Comparison of ENCODE assay signal across 1 cellular context in the genomic region with DNA sequence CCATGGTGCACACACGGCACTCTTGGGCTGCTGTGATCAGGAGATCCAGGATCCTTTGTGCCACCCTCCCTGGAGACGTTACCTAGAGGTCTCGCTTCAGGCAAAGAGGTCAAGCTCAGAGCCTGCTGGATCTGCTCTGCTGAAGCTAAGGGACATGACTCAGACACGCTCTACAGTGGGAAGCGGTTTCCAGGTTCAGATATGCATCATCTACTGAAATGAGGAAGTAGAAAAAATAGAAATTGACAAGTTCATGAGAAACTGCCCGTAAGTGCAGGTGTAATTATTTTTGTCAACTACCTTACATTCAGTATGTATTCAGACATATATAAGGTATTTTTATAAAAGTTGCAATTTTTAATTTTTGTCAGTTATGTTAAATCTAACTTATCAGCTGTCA.
A peak's percentile ranks its signal among the peaks of the same experiment; 100 is the strongest.
TF ChIP-seq lines count a peak whose summit lies in the region.

No MANE protein-coding gene starts in this region.

TF ChIP-seq in GM12878, 131 proteins besides CTCF, POLR2A, EP300 and RAD21 (continued from another document):
- TF ChIP-seq ETV6 (conservative IDR thresholded peaks at IDR 0.05 in 1 of 2, IDR thresholded peaks at IDR 0.05 in 1 of 2; ENCODE audit: borderline replicate concordance in 1 of 2, low read depth in 1 of 2) (peak in 1 of 2 experiments; percentile 40; a peak in 1 of 4 replicates), MLLT1 (IDR thresholded peaks at IDR 0.05) (peak; percentile 81), BHLHE40 (IDR thresholded peaks at IDR 0.05; ENCODE audit: borderline replicate concordance in 1 of 2, low read depth in 2 of 2, low read length in 1 of 2) (peak in 1 of 2 experiments; percentile 51; a peak in 1 of 4 replicates), DPF2 (IDR thresholded peaks at IDR 0.05) (peak; percentile 73; the same call in 1 of the 2 replicates), ATF2 (IDR thresholded peaks at IDR 0.05; ENCODE audit: low read length) (peak; percentile 57), IKZF1 (conservative IDR thresholded peaks at IDR 0.05) (peak; percentile 60), IKZF2 (IDR thresholded peaks at IDR 0.05) (peak; percentile 81), ATF7 (IDR thresholded peaks at IDR 0.05; ENCODE audit: low read depth) (peak; percentile 72)
- TF ChIP-seq, protein P1, sequence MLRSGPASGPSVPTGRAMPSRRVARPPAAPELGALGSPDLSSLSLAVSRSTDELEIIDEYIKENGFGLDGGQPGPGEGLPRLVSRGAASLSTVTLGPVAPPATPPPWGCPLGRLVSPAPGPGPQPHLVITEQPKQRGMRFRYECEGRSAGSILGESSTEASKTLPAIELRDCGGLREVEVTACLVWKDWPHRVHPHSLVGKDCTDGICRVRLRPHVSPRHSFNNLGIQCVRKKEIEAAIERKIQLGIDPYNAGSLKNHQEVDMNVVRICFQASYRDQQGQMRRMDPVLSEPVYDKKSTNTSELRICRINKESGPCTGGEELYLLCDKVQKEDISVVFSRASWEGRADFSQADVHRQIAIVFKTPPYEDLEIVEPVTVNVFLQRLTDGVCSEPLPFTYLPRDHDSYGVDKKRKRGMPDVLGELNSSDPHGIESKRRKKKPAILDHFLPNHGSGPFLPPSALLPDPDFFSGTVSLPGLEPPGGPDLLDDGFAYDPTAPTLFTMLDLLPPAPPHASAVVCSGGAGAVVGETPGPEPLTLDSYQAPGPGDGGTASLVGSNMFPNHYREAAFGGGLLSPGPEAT (IDR thresholded peaks at IDR 0.05; ENCODE audit: low read depth) = peak; percentile 51; the same call in 1 of the 2 replicates
